In genomic region chr11:6801075-6801474, GRCh38 we compare ENCODE assay signal across 20 cellular contexts. TPM values are rescaled to one million over a fixed set of nuclear protein-coding genes. Genes with fewer than 3 reads are reported as not detected.
"Had no signal": no experiment of that assay in that cellular context is flagged by ENCODE, and none has a peak within 500 bp of the region (broad histone marks: within the 10 kb centered on the region; RNA-seq: fewer than 3 reads in every experiment).

No MANE protein-coding gene starts in this region.

RNA-seq across cellular contexts. Expression of gene OR6A2, which starts 1.6 kb away (rescaled TPM):
- total RNA-seq: heart right ventricle; kidney epithelial cell; left ventricle myocardium superior; lower leg skin; myocyte; naive thymus-derived CD8-positive, alpha-beta T cell had no signal
- polyA plus RNA-seq: heart right ventricle; naive thymus-derived CD8-positive, alpha-beta T cell had no signal

RNA-seq across cellular contexts. Expression of gene OR2AG1, which starts 18.3 kb away (rescaled TPM):
- total RNA-seq: dermis blood vessel endothelial cell; esophagus mucosa; esophagus squamous epithelium; gastrocnemius medialis; glomerular endothelial cell; heart right ventricle; kidney epithelial cell; left cardiac atrium; left lung; left ventricle myocardium superior; lower leg skin; lower lobe of right lung; lung microvascular endothelial cell; mesenteric fat pad; mesothelial cell of epicardium; mucosa of descending colon; myocyte; naive thymus-derived CD8-positive, alpha-beta T cell had no signal
- polyA plus RNA-seq: heart right ventricle; keratinocyte; naive thymus-derived CD8-positive, alpha-beta T cell had no signal

RNA-seq across cellular contexts. Expression of gene OR2AG2, which starts 29.3 kb away (rescaled TPM):
- total RNA-seq: dermis blood vessel endothelial cell; gastrocnemius medialis; heart right ventricle; left ventricle myocardium superior; lower leg skin; myocyte; naive thymus-derived CD8-positive, alpha-beta T cell had no signal
- polyA plus RNA-seq: heart right ventricle; naive thymus-derived CD8-positive, alpha-beta T cell had no signal

RNA-seq across cellular contexts. Expression of gene OR10A5, which starts 44.4 kb away (rescaled TPM):
- total RNA-seq: dermis blood vessel endothelial cell; dorsolateral prefrontal cortex; esophagus mucosa; esophagus squamous epithelium; gastrocnemius medialis; glomerular endothelial cell; heart right ventricle; kidney epithelial cell; left cardiac atrium; left lung; left ventricle myocardium superior; lower leg skin; lower lobe of right lung; lung microvascular endothelial cell; mesenteric fat pad; mesothelial cell of epicardium; mucosa of descending colon; myocyte; naive thymus-derived CD8-positive, alpha-beta T cell had no signal
- polyA plus RNA-seq: heart right ventricle; keratinocyte; naive thymus-derived CD8-positive, alpha-beta T cell had no signal
